In the genomic region with DNA sequence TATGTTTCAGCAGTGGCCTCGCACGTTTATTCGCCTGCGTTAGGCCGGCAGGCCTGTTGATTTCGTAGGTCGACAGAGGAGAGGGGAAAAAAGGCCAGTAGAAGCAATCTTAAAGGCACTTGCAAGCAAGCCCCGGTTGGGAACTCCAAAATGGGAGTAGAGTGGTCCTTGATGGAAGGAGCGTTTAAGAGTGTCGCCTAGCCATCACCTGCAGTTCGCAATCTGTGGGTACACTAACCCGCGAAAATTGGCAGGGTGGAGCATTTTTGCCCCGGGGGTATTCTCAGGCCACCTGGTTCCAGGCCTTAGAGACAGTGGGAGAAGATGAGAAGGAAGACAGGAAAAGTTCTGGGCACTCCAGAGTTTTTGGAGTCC, we compare ENCODE assay signal across 1 cellular context.
TF ChIP-seq lines count a peak whose summit lies in the region.

No MANE protein-coding gene starts in this region.

TF ChIP-seq in H1, 55 proteins besides CTCF, POLR2A, EP300 and RAD21:
- TF ChIP-seq SAP30 (IDR thresholded peaks at IDR 0.05; ENCODE audit: insufficient read depth, insufficient replicate concordance, low read length), result peak; percentile 7
- TF ChIP-seq JUND (IDR thresholded peaks at IDR 0.05; ENCODE audit: low read length), result no peak
- TF ChIP-seq MAFK (IDR thresholded peaks at IDR 0.05; ENCODE audit: low read depth, low read length), result no peak
- peak; percentile 65; the same call in 1 of the 2 replicates for TF ChIP-seq POLR2AphosphoS5 (IDR thresholded peaks at IDR 0.05; ENCODE audit: low read depth, low read length)
TF ChIP-seq in H1: peak in this region for 2.
